Comparison of ENCODE assay signal across 9 cellular contexts in the genomic region with DNA sequence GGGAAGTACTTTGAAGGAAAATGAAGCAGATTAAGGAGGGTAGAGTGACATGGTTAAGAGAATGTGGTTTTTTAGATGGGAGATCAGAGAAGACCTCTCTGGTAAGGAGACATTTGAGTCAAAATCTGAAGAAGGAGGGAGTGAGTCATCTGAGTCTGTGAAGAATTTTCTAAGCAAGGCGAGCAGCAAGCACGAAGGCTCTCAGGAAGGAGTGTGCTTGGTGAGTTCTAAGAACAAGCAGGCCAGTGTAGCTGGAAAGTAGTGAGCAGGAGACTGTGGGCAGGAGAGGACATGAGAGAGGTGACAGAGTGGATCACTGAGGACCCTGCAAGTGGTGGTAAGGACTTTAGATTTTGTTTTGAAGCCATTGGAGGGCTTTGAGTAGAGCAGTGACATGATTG.
DNase-seq lines count a peak whose midpoint lies in the region; ATAC-seq and TF ChIP-seq lines count a peak whose summit lies in the region.
"Had no signal": no experiment of that assay in that cellular context is flagged by ENCODE, and none has a peak within 500 bp of the region (broad histone marks: within the 10 kb centered on the region; RNA-seq: fewer than 3 reads in every experiment).

No MANE protein-coding gene starts in this region.

- H3K27me3 ChIP-seq in transverse colon = no peaks in the 10 kb centered on the region

- H3K9me3 Mint-ChIP-seq in T-cell = no peaks in the 10 kb centered on the region
- H3K9me3 Mint-ChIP-seq: nephron had no signal

- peak overlapping the region; percentile 76 to 88 (median 82) for H3K27ac ChIP-seq in transverse colon

- peak overlapping the region; percentile 83 to 86 for H3K27ac Mint-ChIP-seq in T-cell

- intact Hi-C loops in transverse colon (cut with DNase I; ENCODE audit: low total_unique reads) = no loop called here
- intact Hi-C loops in Right ventricle myocardium inferior (cut with DNase I) = no loop called here

- peak; percentile 5 for DNase-seq in activated gamma-delta T cell treated with Interleukin-2 at 50 U/mL for 16 hours
- DNase-seq in activated gamma-delta T cell (lab: John Stamatoyannopoulos, UW) = no peak
- peak in 1 of 34 experiments; percentile 23 for DNase-seq in T-cell
- peak; percentile 53 for DNase-seq in fibroblast of pulmonary artery (ENCODE audit: low read depth)
- DNase-seq in transverse colon = no peak
- DNase-seq in Right ventricle myocardium inferior (ENCODE audit: missing footprints) = no peak
- DNase-seq in NCI-H69 (lab: John Stamatoyannopoulos, UW) = no peak

- no peaks in the 10 kb centered on the region for H3K27me3 Mint-ChIP-seq in T-cell

- WGBS in transverse colon (ENCODE audit: low coverage in 1 of 2), 2 donors = 59% methylated on average over 2 of the region's 2 CpGs; no CpG with 5 or more reads in 1 of the 2 donors

- in situ Hi-C loops in transverse colon (cut with MboI; ENCODE audit: low pct_ligation_motif_present in 1 of 4, low pct_unique_long_range_greater_than_20kb in 1 of 4, low sequenced_read_pairs in 3 of 4) = no loop called here

- H3K9me3 ChIP-seq in transverse colon = no peaks in the 10 kb centered on the region

- H3K4me3 ChIP-seq in fibroblast of pulmonary artery (replicated peaks; ENCODE audit: low read depth, low read length) = no peak overlapping the region
- H3K4me3 ChIP-seq in transverse colon = no peak overlapping the region

- no peak for TF ChIP-seq CTCF in fibroblast of pulmonary artery (IDR thresholded peaks at IDR 0.05; ENCODE audit: low read length, missing control alignments)
- no peak for TF ChIP-seq CTCF in transverse colon (IDR thresholded peaks at IDR 0.05)

- H3K36me3 Mint-ChIP-seq in T-cell = no peaks in the 10 kb centered on the region

- CTCF ChIA-PET in T-cell (lab: Charles Lee) = no interaction called here

- POLR2A ChIA-PET in T-cell (lab: Charles Lee) = interaction anchor here in 1 of 2 donors (0.9 kb wide), 1 partner anchor 24 kb away, joined by 7 read pairs; no protein-coding TSS in a partner anchor

- no peak for TF ChIP-seq POLR2A in transverse colon (IDR thresholded peaks at IDR 0.05)

- peak; percentile 42 to 91 (median 86) for ATAC-seq in T-cell (replicated peaks in 1 of 4)
- ATAC-seq in Right ventricle myocardium inferior = no peak
- no peak for ATAC-seq in GM19035 (IDR thresholded peaks at IDR 0.05; ENCODE audit: unreplicated experiment)

- no peak for TF ChIP-seq EP300 in transverse colon (IDR thresholded peaks at IDR 0.05; ENCODE audit: low read depth)

- no peak overlapping the region for H3K4me3 Mint-ChIP-seq in T-cell
- H3K4me3 Mint-ChIP-seq: nephron had no signal

- peaks cover 29 to 57% (median 36%) of the 10 kb centered on the region in 4 donors for H3K4me1 ChIP-seq in transverse colon

- no peaks in the 10 kb centered on the region for H3K36me3 ChIP-seq in transverse colon

- peaks cover 33 to 39% (median 34%) of the 10 kb centered on the region in 3 donors for H3K4me1 Mint-ChIP-seq in T-cell

Comparison
In these comparisons a context has a peak if more than half of its experiments do, and no peak if none do; other contexts are left out.
1. DNase-seq: peak in activated gamma-delta T cell treated with Interleukin-2 at 50 U/mL for 16 hours (single experiment) and fibroblast of pulmonary artery (single experiment); none in activated gamma-delta T cell (single experiment), transverse colon (single experiment), Right ventricle myocardium inferior (single experiment) and NCI-H69 (single experiment).
2. ATAC-seq: peak in T-cell (4 of 4); none in Right ventricle myocardium inferior (single experiment) and GM19035 (single experiment).